20 cellular contexts compared by ENCODE assay signal in the genomic region with DNA sequence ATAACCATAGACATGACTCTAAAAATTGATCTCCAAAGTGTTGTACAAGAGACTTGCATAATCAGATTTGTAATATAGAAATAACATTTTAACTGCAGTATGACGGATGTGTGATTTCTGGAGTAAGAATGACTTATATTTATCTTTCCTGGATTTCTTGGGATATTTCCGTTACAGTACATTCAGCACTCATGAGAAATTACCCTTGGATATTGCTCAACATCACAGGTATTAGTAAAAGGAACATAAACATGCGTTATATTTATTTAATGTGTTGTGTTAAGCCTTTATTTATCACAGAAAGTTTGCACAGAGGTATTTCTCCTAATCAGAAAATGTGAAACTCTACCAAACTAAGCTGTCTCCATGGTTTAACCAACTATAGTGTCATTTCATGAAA.
A peak's percentile ranks its signal among the peaks of the same experiment; 100 is the strongest.
DNase-seq lines count a peak whose midpoint lies in the region; ATAC-seq and TF ChIP-seq lines count a peak whose summit lies in the region.
"Had no signal": no experiment of that assay in that cellular context is flagged by ENCODE, and none has a peak within 500 bp of the region (broad histone marks: within the 10 kb centered on the region; RNA-seq: fewer than 3 reads in every experiment).

No MANE protein-coding gene starts in this region.

- peak; percentile 82 for ATAC-seq in PC-3
- ATAC-seq: A549; CD8-positive, alpha-beta T cell had no signal

- H3K36me3 Mint-ChIP-seq in MCF 10A (ENCODE audit: insufficient read depth, unreplicated experiment), result no peaks in the 10 kb centered on the region
- H3K36me3 Mint-ChIP-seq: CD8-positive, alpha-beta T cell had no signal

- no peak overlapping the region for H3K4me3 Mint-ChIP-seq in MCF 10A (ENCODE audit: unreplicated experiment)
- H3K4me3 Mint-ChIP-seq: B cell; CD4-positive, alpha-beta T cell; CD8-positive, alpha-beta T cell had no signal

- BruUV-seq in MCF 10A (replicated peaks; lab: Mats Ljungman, UMichigan) (no TSS peak), PC-3 (replicated peaks; lab: Mats Ljungman, UMichigan) (no TSS peak)

- no peaks in the 10 kb centered on the region for H3K4me1 ChIP-seq in breast epithelium
- H3K4me1 ChIP-seq in PC-3 (ENCODE audit: insufficient read depth, low read length), result peaks cover 19% of the 10 kb centered on the region
- no peaks in the 10 kb centered on the region for H3K4me1 ChIP-seq in ovary (ENCODE audit: insufficient read depth)
- no peaks in the 10 kb centered on the region for H3K4me1 ChIP-seq in prostate gland (replicated peaks)
- H3K4me1 ChIP-seq: A549; BLaER1 treated with 17β-estradiol and CSF1 and Interleukin-3, amounts not matched to agents 10 nM and 100 nM; Caco-2 had no signal

- no peaks in the 10 kb centered on the region for H3K36me3 ChIP-seq in breast epithelium
- H3K36me3 ChIP-seq in PC-3 (ENCODE audit: low read depth, low read length), result no peaks in the 10 kb centered on the region
- H3K36me3 ChIP-seq in ovary, result no peaks in the 10 kb centered on the region
- H3K36me3 ChIP-seq in prostate gland, result no peaks in the 10 kb centered on the region
- H3K36me3 ChIP-seq: BLaER1 treated with 17β-estradiol and CSF1 and Interleukin-3, amounts not matched to agents 10 nM and 100 nM had no signal

- CTCF ChIA-PET in MCF 10A (lab: Yijun Ruan, JAX), result no interaction called here
- CTCF ChIA-PET in PC-3 (lab: Charles Lee), result no interaction called here

- H3K4me1 Mint-ChIP-seq in MCF 10A (ENCODE audit: insufficient read depth, unreplicated experiment), result no peaks in the 10 kb centered on the region
- H3K4me1 Mint-ChIP-seq: B cell had no signal

- DNase-seq in MCF 10A (ENCODE audit: unreplicated experiment) (peak; percentile 65), breast epithelium (ENCODE audit: low spot score in 2 of 2) (no peak), NCI-H460 (ENCODE audit: extremely low read depth, low read depth) (peak; percentile 32), PC-3 (peak; percentile 78), epithelial cell of esophagus (ENCODE audit: low read depth) (peak; percentile 4), ovary (no peak), prostate gland (ENCODE audit: low spot score) (no peak)
- DNase-seq in stimulated activated CD4-positive, alpha-beta T cell treated with anti-CD3 and anti-CD28 coated beads, Interleukin-2, amount 100 ng/mL, for 24 hours, result no peak
- DNase-seq: AML-193; Caco-2; Calu3; CD4-positive, alpha-beta T cell; CD8-positive, alpha-beta T cell; DMS79 treated with DMSO at 0.1 percent for 48 hours; GF-D8 had no signal

- TF ChIP-seq EP300 in ovary (IDR thresholded peaks at IDR 0.05), result no peak

- H3K27ac ChIP-seq in breast epithelium (no peak overlapping the region), PC-3 (ENCODE audit: low read length) (peak overlapping the region; percentile 87), ovary (no peak overlapping the region), prostate gland (no peak overlapping the region)
- H3K27ac ChIP-seq: 22Rv1; A549; BLaER1 treated with 17β-estradiol and CSF1 and Interleukin-3, amounts not matched to agents 10 nM and 100 nM; C4-2B had no signal

- no peak for TF ChIP-seq POLR2A in breast epithelium (IDR thresholded peaks at IDR 0.05)
- TF ChIP-seq POLR2A in ovary (IDR thresholded peaks at IDR 0.05), result no peak
- TF ChIP-seq POLR2A in prostate gland (IDR thresholded peaks at IDR 0.05), result no peak

- H3K27me3 ChIP-seq in breast epithelium (no peaks in the 10 kb centered on the region), PC-3 (ENCODE audit: low read length) (no peaks in the 10 kb centered on the region), ovary (no peaks in the 10 kb centered on the region), prostate gland (replicated peaks; ENCODE audit: insufficient read depth) (no peaks in the 10 kb centered on the region)
- H3K27me3 ChIP-seq: BLaER1 treated with 17β-estradiol and CSF1 and Interleukin-3, amounts not matched to agents 10 nM and 100 nM had no signal

- H4K20me1 ChIP-seq in PC-3 (ENCODE audit: low read length), result no peaks in the 10 kb centered on the region
- H4K20me1 ChIP-seq: BLaER1 treated with 17β-estradiol and CSF1 and Interleukin-3, amounts not matched to agents 10 nM and 100 nM had no signal

- H2AFZ ChIP-seq in PC-3 (ENCODE audit: low read length), result peak overlapping the region; percentile 48; the same call in 1 of the 2 replicates

- POLR2A ChIA-PET in MCF 10A (lab: Yijun Ruan, JAX) (no interaction called here), PC-3 (lab: Charles Lee; ENCODE audit: unreplicated experiment) (no interaction called here)

- peaks cover 30% of the 10 kb centered on the region for H3K79me2 ChIP-seq in PC-3 (ENCODE audit: low read length)

- TF ChIP-seq CTCF in MCF 10A (IDR thresholded peaks at IDR 0.05; ENCODE audit: unreplicated experiment), result no peak
- no peak for TF ChIP-seq CTCF in breast epithelium (IDR thresholded peaks at IDR 0.05)
- no peak for TF ChIP-seq CTCF in PC-3 (conservative IDR thresholded peaks at IDR 0.05; ENCODE audit: low read depth, low read length)
- TF ChIP-seq CTCF in epithelial cell of esophagus (IDR thresholded peaks at IDR 0.05; ENCODE audit: insufficient read depth, low read depth, low read length, missing control alignments), result no peak
- no peak for TF ChIP-seq CTCF in ovary (IDR thresholded peaks at IDR 0.05)
- no peak for TF ChIP-seq CTCF in prostate gland (IDR thresholded peaks at IDR 0.05)

- intact Hi-C loops in MCF 10A (cut with micrococcal nuclease), result no loop called here
- intact Hi-C loops in breast epithelium (cut with DNase I; ENCODE audit: low total_unique reads), result no loop called here
- intact Hi-C loops in PC-3 (cut with micrococcal nuclease), result loop anchor here (1.0 to 5.0 kb wide), 4 partner anchors 45 to 240 kb away; no protein-coding TSS in a partner anchor
- intact Hi-C loops in ovary (cut with DNase I), result no loop called here
- intact Hi-C loops in prostate gland (cut with DNase I), result no loop called here

- H3K27ac Mint-ChIP-seq in MCF 10A (ENCODE audit: low read depth, unreplicated experiment), result no peak overlapping the region
- H3K27ac Mint-ChIP-seq: B cell; CD4-positive, alpha-beta T cell; CD8-positive, alpha-beta T cell had no signal

- no peaks in the 10 kb centered on the region for H3K27me3 Mint-ChIP-seq in MCF 10A (ENCODE audit: insufficient read depth, unreplicated experiment)
- H3K27me3 Mint-ChIP-seq: B cell; CD4-positive, alpha-beta T cell had no signal

- peak overlapping the region; percentile 83 for H3K4me2 ChIP-seq in PC-3 (ENCODE audit: low read length)
- H3K4me2 ChIP-seq: A549; BLaER1 treated with 17β-estradiol and CSF1 and Interleukin-3, amounts not matched to agents 10 nM and 100 nM had no signal

- H3K4me3 ChIP-seq in breast epithelium (no peak overlapping the region), PC-3 (ENCODE audit: low read length) (peak overlapping the region; percentile 56), epithelial cell of esophagus (ENCODE audit: low read length) (no peak overlapping the region), ovary (no peak overlapping the region), prostate gland (no peak overlapping the region)
- H3K4me3 ChIP-seq: A549; BLaER1 treated with 17β-estradiol and CSF1 and Interleukin-3, amounts not matched to agents 10 nM and 100 nM had no signal

- no peaks in the 10 kb centered on the region for H3F3A ChIP-seq in PC-3 (ENCODE audit: low read length, unreplicated experiment)

- H3K9me2 ChIP-seq in PC-3 (replicated peaks; ENCODE audit: low read length), result no peaks in the 10 kb centered on the region

- no peaks in the 10 kb centered on the region for H3K9me3 Mint-ChIP-seq in MCF 10A (ENCODE audit: unreplicated experiment)

- H3K9me3 ChIP-seq in breast epithelium, result peaks cover 0 to 3% of the 10 kb centered on the region in 2 donors
- no peaks in the 10 kb centered on the region for H3K9me3 ChIP-seq in PC-3 (ENCODE audit: low read length)
- no peaks in the 10 kb centered on the region for H3K9me3 ChIP-seq in ovary
- H3K9me3 ChIP-seq in prostate gland, result no peaks in the 10 kb centered on the region
- H3K9me3 ChIP-seq: A549; BLaER1 treated with 17β-estradiol and CSF1 and Interleukin-3, amounts not matched to agents 10 nM and 100 nM; Caco-2 had no signal

- peak overlapping the region; percentile 69 for H3K9ac ChIP-seq in PC-3 (ENCODE audit: low read length)
- H3K9ac ChIP-seq: BLaER1 treated with 17β-estradiol and CSF1 and Interleukin-3, amounts not matched to agents 10 nM and 100 nM had no signal

- WGBS in ovary, 3 donors, result 81 to 88% (median 85%) methylated on average over 3 of the region's 3 CpGs
- WGBS in prostate gland, result 88% methylated on average over 3 of the region's 3 CpGs

Comparison
In these comparisons a context has a peak if more than half of its experiments do, and no peak if none do; other contexts are left out.
1. DNase-seq: peak in MCF 10A (single experiment), NCI-H460 (single experiment), PC-3 (single experiment) and epithelial cell of esophagus (single experiment); none in breast epithelium (0 of 2), ovary (0 of 5), stimulated activated CD4-positive, alpha-beta T cell treated with anti-CD3 and anti-CD28 coated beads, Interleukin-2, amount 100 ng/mL, for 24 hours (0 of 2) and prostate gland (single experiment).